Comparison of ENCODE assay signal across 1 cellular context in the genomic region with DNA sequence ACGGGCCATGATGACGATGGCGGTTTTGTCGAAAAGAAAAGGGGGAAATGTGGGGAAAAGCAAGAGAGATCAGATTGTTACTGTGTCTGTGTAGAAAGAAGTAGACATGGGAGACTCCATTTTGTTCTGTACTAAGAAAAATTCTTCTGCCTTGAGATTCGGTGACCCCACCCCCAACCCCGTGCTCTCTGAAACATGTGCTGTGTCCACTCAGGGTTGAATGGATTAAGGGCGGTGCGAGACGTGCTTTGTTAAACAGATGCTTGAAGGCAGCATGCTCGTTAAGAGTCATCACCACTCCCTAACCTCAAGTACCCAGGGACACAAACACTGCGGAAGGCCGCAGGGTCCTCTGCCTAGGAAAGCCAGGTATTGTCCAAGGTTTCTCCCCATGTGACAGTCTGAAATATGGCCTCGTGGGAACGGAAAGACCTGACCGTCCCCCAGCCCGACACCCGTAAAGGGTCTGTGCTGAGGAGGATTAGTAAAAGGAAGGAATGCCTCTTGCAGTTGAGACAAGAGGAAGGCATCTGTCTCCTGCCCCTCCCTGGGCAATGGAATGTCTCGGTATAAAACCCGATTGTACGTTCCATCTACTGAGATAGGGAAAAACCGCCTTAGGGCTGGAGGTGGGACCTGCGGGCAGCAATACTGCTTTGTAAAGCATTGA. TPM values are rescaled to one million over a fixed set of nuclear protein-coding genes. Genes with fewer than 3 reads are reported as not detected.
"Had no signal": no experiment of that assay in that cellular context is flagged by ENCODE, and none has a peak within 500 bp of the region (broad histone marks: within the 10 kb centered on the region; RNA-seq: fewer than 3 reads in every experiment).

No MANE protein-coding gene starts in this region.

RNA-seq across cellular contexts. Expression of gene C2CD4C, which starts 22.2 kb away (rescaled TPM):
- total RNA-seq: naive thymus-derived CD4-positive, alpha-beta T cell had no signal
- polyA plus RNA-seq: naive thymus-derived CD4-positive, alpha-beta T cell had no signal
